Comparison of ENCODE assay signal across 29 cellular contexts in the genomic region with DNA sequence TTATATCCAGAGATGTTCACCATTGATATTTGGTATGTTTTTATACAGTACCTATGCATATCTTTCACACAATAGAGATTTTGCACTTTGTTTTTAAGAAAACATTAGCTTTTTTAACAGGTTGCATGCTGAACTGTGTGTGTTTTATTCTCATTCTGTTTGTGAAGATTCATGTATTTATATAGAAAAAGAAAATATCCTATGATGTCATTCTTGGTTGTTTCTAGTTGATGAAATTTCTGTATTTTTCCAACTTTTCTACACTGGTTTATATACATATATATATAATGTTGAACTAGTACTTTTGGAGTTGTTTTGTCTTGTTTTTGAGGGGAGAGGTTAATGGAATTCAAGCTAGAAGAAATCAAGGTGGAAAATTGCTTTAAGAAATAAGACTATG.
"Had no signal": no experiment of that assay in that cellular context is flagged by ENCODE, and none has a peak within 500 bp of the region (broad histone marks: within the 10 kb centered on the region; RNA-seq: fewer than 3 reads in every experiment).

No MANE protein-coding gene starts in this region.

- H3K4me1 ChIP-seq: colonic mucosa, esophagus muscularis mucosa, esophagus squamous epithelium, foreskin keratinocyte, gastrocnemius medialis, gastroesophageal sphincter, heart left ventricle, heart right ventricle had no signal

- DNase-seq: colonic mucosa; cortex of kidney; dermis blood vessel endothelial cell; dorsolateral prefrontal cortex; effector CD4-positive, alpha-beta T cell; effector CD8-positive, alpha-beta T cell; effector memory CD4-positive, alpha-beta T cell; effector memory CD8-positive, alpha-beta T cell; endodermal cell; erythroblast; esophagus squamous epithelium; foreskin fibroblast; foreskin keratinocyte; foreskin melanocyte; gastrocnemius medialis; glutamatergic neuron; head of caudate nucleus; heart left ventricle; heart right ventricle had no signal

- H3K27ac Mint-ChIP-seq: dendritic cell treated with granulocyte-macrophage colony-stimulating factor and Interleukin-4, amounts not matched to agents 40 ng/mL and 50 ng/mL, for 4 days; effector memory CD8-positive, alpha-beta T cell; endodermal cell had no signal

- ATAC-seq: effector memory CD8-positive, alpha-beta T cell; esophagus mucosa; foreskin keratinocyte; gastrocnemius medialis; gastroesophageal sphincter; heart left ventricle; heart right ventricle had no signal

- H3K36me3 ChIP-seq: colonic mucosa, esophagus muscularis mucosa, esophagus squamous epithelium, gastrocnemius medialis, gastroesophageal sphincter, heart left ventricle, heart right ventricle had no signal

- FAIRE-seq: colon, endometrium, endothelial cell of umbilical vein, frontal cortex had no signal

- H3K27ac ChIP-seq: colonic mucosa, coronary artery, dorsolateral prefrontal cortex, epithelial cell of prostate, esophagus muscularis mucosa, esophagus squamous epithelium, foreskin keratinocyte, gastrocnemius medialis, gastroesophageal sphincter, heart left ventricle, heart right ventricle had no signal

- H3K27me3 ChIP-seq: colonic mucosa, esophagus muscularis mucosa, foreskin keratinocyte, gastrocnemius medialis, gastroesophageal sphincter, heart left ventricle had no signal

- H3K9me3 ChIP-seq: colonic mucosa, gastrocnemius medialis had no signal

- H3K4me3 Mint-ChIP-seq: dendritic cell treated with granulocyte-macrophage colony-stimulating factor and Interleukin-4, amounts not matched to agents 40 ng/mL and 50 ng/mL, for 4 days; effector memory CD8-positive, alpha-beta T cell; endodermal cell had no signal

- H3K4me3 ChIP-seq: colonic mucosa, coronary artery, dorsolateral prefrontal cortex, esophagus muscularis mucosa, esophagus squamous epithelium, gastrocnemius medialis, gastroesophageal sphincter, heart left ventricle, heart right ventricle had no signal

- H3K4me1 Mint-ChIP-seq: endodermal cell had no signal
